29 cellular contexts compared by ENCODE assay signal in the genomic region with DNA sequence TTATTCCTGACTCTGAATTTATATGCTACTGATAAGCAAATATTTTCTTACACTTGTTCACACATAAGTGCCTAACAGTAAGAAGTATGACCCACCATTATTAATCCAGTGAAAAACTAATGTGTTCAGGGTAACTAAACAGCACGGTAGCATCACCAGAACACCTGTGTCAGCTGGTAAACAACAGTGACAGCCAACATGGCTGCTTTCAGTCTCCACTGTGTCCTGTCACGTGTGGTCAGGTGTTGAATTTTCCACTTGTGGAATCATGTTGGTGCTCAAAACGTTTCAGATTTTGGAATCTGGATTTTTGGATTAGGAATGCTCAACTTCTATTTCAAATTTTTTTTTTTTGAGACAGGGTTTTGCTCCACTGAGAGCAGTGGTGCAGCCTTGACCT.
"Had no signal": no experiment of that assay in that cellular context is flagged by ENCODE, and none has a peak within 500 bp of the region (broad histone marks: within the 10 kb centered on the region; RNA-seq: fewer than 3 reads in every experiment).

No MANE protein-coding gene starts in this region.

- H3K27me3 ChIP-seq: brain microvascular endothelial cell, Peyer's patch had no signal

- H3K4me1 ChIP-seq: Peyer's patch, SJSA1 had no signal

- H3K9ac ChIP-seq: SK-N-SH had no signal

- H3K27ac ChIP-seq: brain microvascular endothelial cell, Peyer's patch, SJSA1 had no signal

- H3K9me3 ChIP-seq: Peyer's patch, SJSA1, SK-N-SH had no signal

- H3K4me3 ChIP-seq: Peyer's patch, SJSA1 had no signal

- DNase-seq: activated CD4-positive, alpha-beta T cell treated with anti-CD3 and anti-CD28 coated beads, Interleukin-2, amount 10 ng/mL, durations not matched to agents 24 days and 14 days; activated CD4-positive, alpha-beta T cell treated with anti-CD3 and anti-CD28 coated beads, Interleukin-2, amount 50 U/mL, for 4 hours; activated CD8-positive, alpha-beta T cell treated with anti-CD3 and anti-CD28 coated beads for 36 hours; activated effector memory CD4-positive, alpha-beta T cell treated with anti-CD3 and anti-CD28 coated beads, Interleukin-2, amount 50 U/mL, for 16 hours; activated naive CD4-positive, alpha-beta T cell; activated naive CD4-positive, alpha-beta T cell treated with anti-CD3 and anti-CD28 coated beads, Interleukin-2, amount 50 U/mL, for 16 hours; activated naive CD8-positive, alpha-beta T cell treated with anti-CD3 and anti-CD28 coated beads for 36 hours; activated T-cell treated with anti-CD3 and anti-CD28 coated beads, Interleukin-2, amount 50 U/mL, for 1 hour; activated T-cell treated with anti-CD3 and anti-CD28 coated beads, Interleukin-2, amount 50 U/mL, for 72 hours; amniotic stem cell; aorta; brain microvascular endothelial cell; central memory CD4-positive, alpha-beta T cell; NCI-H1092 treated with DMSO at 0.1 percent for 48 hours; NCI-H1417; NCI-H146; NCI-H187; NCI-H2029 treated with DMSO at 0.1 percent for 48 hours; NCI-H2171 treated with DMSO at 0.1 percent for 48 hours; NCI-H2227 treated with DMSO at 0.1 percent for 48 hours; NCI-H446; NCI-H510A treated with DMSO at 0.1 percent for 48 hours; NCI-H69; PC-3; Peyer's patch; RPMI8226; SHP77 treated with DMSO at 0.1 percent for 48 hours; SK-N-SH had no signal

- H3K4me2 ChIP-seq: SK-N-SH had no signal

- H3K36me3 ChIP-seq: brain microvascular endothelial cell, Peyer's patch, SJSA1 had no signal
